ENCODE assay signal across 12 cellular contexts in genomic region chr19:15291089-15291488, GRCh38. TPM values are rescaled to one million over a fixed set of nuclear protein-coding genes. Genes with fewer than 3 reads are reported as not detected.
DNase-seq lines count a peak whose midpoint lies in the region; ATAC-seq and TF ChIP-seq lines count a peak whose summit lies in the region.
"Had no signal": no experiment of that assay in that cellular context is flagged by ENCODE, and none has a peak within 500 bp of the region (broad histone marks: within the 10 kb centered on the region; RNA-seq: fewer than 3 reads in every experiment).

No MANE protein-coding gene starts in this region.

- POLR2A ChIA-PET in activated CD4-positive, alpha-beta memory T cell treated with anti-CD3 and anti-CD28 coated beads for 36 hours (lab: Charles Lee) = interaction anchor here (1.0 to 4.7 kb wide), 3 partner anchors 8 to 43 kb away, joined by 3 to 36 read pairs (median 4); no protein-coding TSS in a partner anchor
- POLR2A ChIA-PET in activated CD4-positive, alpha-beta memory T cell treated with anti-CD3 and anti-CD28 coated beads, Interleukin-2, amount 10 ng/mL, durations not matched to agents 7 days and 5 days (lab: Charles Lee) = interaction anchor here (1.2 kb wide), 1 partner anchor 8 kb away, joined by 5 read pairs; no protein-coding TSS in a partner anchor

- no peak for TF ChIP-seq POLR2A in vagina (IDR thresholded peaks at IDR 0.05)

- H4K20me1 ChIP-seq in smooth muscle cell (ENCODE audit: low read depth) = peaks cover 100% of the 10 kb centered on the region

- H3K4me3 Mint-ChIP-seq in activated CD4-positive, alpha-beta memory T cell treated with anti-CD3 and anti-CD28 coated beads for 36 hours = no peak overlapping the region
- H3K4me3 Mint-ChIP-seq in activated CD4-positive, alpha-beta memory T cell treated with anti-CD3 and anti-CD28 coated beads, Interleukin-2, amount 10 ng/mL, durations not matched to agents 7 days and 5 days = no peak overlapping the region

- WGBS in smooth muscle cell (ENCODE audit: low lambda C conversion rate) = 79% methylated on average over 1 of the region's 1 CpG

- peaks cover 28% of the 10 kb centered on the region for H3F3A ChIP-seq in smooth muscle cell (ENCODE audit: low read depth)

- TF ChIP-seq CTCF in smooth muscle cell (IDR thresholded peaks at IDR 0.05; ENCODE audit: borderline replicate concordance, insufficient read depth, poor library complexity, severe bottlenecking) (no peak), vagina (IDR thresholded peaks at IDR 0.05) (no peak)

- H3K27ac Mint-ChIP-seq in activated CD4-positive, alpha-beta memory T cell treated with anti-CD3 and anti-CD28 coated beads for 36 hours = peak overlapping the region; percentile 64
- no peak overlapping the region for H3K27ac Mint-ChIP-seq in activated CD4-positive, alpha-beta memory T cell treated with anti-CD3 and anti-CD28 coated beads, Interleukin-2, amount 10 ng/mL, durations not matched to agents 7 days and 5 days

- H3K4me2 ChIP-seq in smooth muscle cell = peak overlapping the region; percentile 27

- H3K27ac ChIP-seq in smooth muscle cell (ENCODE audit: low read depth) (peak overlapping the region; percentile 79), vagina (no peak overlapping the region)
- H3K27ac ChIP-seq: esophagus muscularis mucosa, right lobe of liver, thyroid gland had no signal

- H3K9ac ChIP-seq in smooth muscle cell (ENCODE audit: low read depth) = peak overlapping the region; percentile 19

- DNase-seq in activated CD4-positive, alpha-beta memory T cell treated with anti-CD3 and anti-CD28 coated beads for 36 hours = no peak
- DNase-seq in activated CD4-positive, alpha-beta memory T cell treated with anti-CD3 and anti-CD28 coated beads, Interleukin-2, amount 10 ng/mL, durations not matched to agents 7 days and 5 days = no peak
- DNase-seq in M059J (ENCODE audit: low read depth) (peak; percentile 47), dermis blood vessel endothelial cell (peak; percentile 33), smooth muscle cell (lab: John Stamatoyannopoulos, UW; ENCODE audit: unreplicated experiment) (no peak), nucleus accumbens (lab: John Stamatoyannopoulos, UW) (no peak), vagina (ENCODE audit: extremely low spot score in 2 of 2) (no peak)
- DNase-seq: right lobe of liver, RPMI8226, thyroid gland had no signal

- H3K27me3 Mint-ChIP-seq in activated CD4-positive, alpha-beta memory T cell treated with anti-CD3 and anti-CD28 coated beads for 36 hours = no peaks in the 10 kb centered on the region
- H3K27me3 Mint-ChIP-seq in activated CD4-positive, alpha-beta memory T cell treated with anti-CD3 and anti-CD28 coated beads, Interleukin-2, amount 10 ng/mL, durations not matched to agents 7 days and 5 days = no peaks in the 10 kb centered on the region

- H3K27me3 ChIP-seq in smooth muscle cell (ENCODE audit: low read depth) (no peaks in the 10 kb centered on the region), vagina (no peaks in the 10 kb centered on the region)
- H3K27me3 ChIP-seq: esophagus muscularis mucosa, right lobe of liver, thyroid gland had no signal

- H3K4me3 ChIP-seq in smooth muscle cell (no peak overlapping the region), vagina (no peak overlapping the region)
- H3K4me3 ChIP-seq: esophagus muscularis mucosa, right lobe of liver, thyroid gland had no signal

- H3K79me2 ChIP-seq in smooth muscle cell (ENCODE audit: low read depth) = peaks cover 100% of the 10 kb centered on the region

- H3K36me3 ChIP-seq in smooth muscle cell (ENCODE audit: low read depth) = no peaks in the 10 kb centered on the region
- no peaks in the 10 kb centered on the region for H3K36me3 ChIP-seq in vagina
- H3K36me3 ChIP-seq: esophagus muscularis mucosa, right lobe of liver, thyroid gland had no signal

- intact Hi-C loops in activated CD4-positive, alpha-beta memory T cell treated with anti-CD3 and anti-CD28 coated beads for 36 hours (cut with micrococcal nuclease) = loop anchor here (1.0 kb wide), 1 partner anchor 8 kb away; no protein-coding TSS in a partner anchor
- intact Hi-C loops in vagina (cut with DNase I) = no loop called here

- H3K4me1 ChIP-seq in smooth muscle cell (ENCODE audit: low read depth) = peaks cover 18% of the 10 kb centered on the region
- H3K4me1 ChIP-seq in vagina = peaks cover 100% of the 10 kb centered on the region

- CTCF ChIA-PET in activated CD4-positive, alpha-beta memory T cell treated with anti-CD3 and anti-CD28 coated beads for 36 hours (lab: Charles Lee) = interaction anchor here (0.7 kb wide), 1 partner anchor 267 kb away, joined by 3 read pairs; no protein-coding TSS in a partner anchor
- CTCF ChIA-PET in activated CD4-positive, alpha-beta memory T cell treated with anti-CD3 and anti-CD28 coated beads, Interleukin-2, amount 10 ng/mL, durations not matched to agents 7 days and 5 days (lab: Charles Lee) = no interaction called here

- ATAC-seq in GM18519 (IDR thresholded peaks at IDR 0.05; ENCODE audit: low FRiP score, unreplicated experiment) = no peak
- ATAC-seq: right lobe of liver had no signal

- H3K4me1 Mint-ChIP-seq in activated CD4-positive, alpha-beta memory T cell treated with anti-CD3 and anti-CD28 coated beads for 36 hours (ENCODE audit: low read depth) = peaks cover 94% of the 10 kb centered on the region
- H3K4me1 Mint-ChIP-seq in activated CD4-positive, alpha-beta memory T cell treated with anti-CD3 and anti-CD28 coated beads, Interleukin-2, amount 10 ng/mL, durations not matched to agents 7 days and 5 days = peaks cover 90% of the 10 kb centered on the region

- no peaks in the 10 kb centered on the region for H3K9me3 Mint-ChIP-seq in activated CD4-positive, alpha-beta memory T cell treated with anti-CD3 and anti-CD28 coated beads for 36 hours
- no peaks in the 10 kb centered on the region for H3K9me3 Mint-ChIP-seq in activated CD4-positive, alpha-beta memory T cell treated with anti-CD3 and anti-CD28 coated beads, Interleukin-2, amount 10 ng/mL, durations not matched to agents 7 days and 5 days

- H2AFZ ChIP-seq in smooth muscle cell (ENCODE audit: low read depth) = no peak overlapping the region

- H3K9me3 ChIP-seq in smooth muscle cell (replicated peaks; ENCODE audit: low read depth) (no peaks in the 10 kb centered on the region), vagina (no peaks in the 10 kb centered on the region)
- H3K9me3 ChIP-seq: esophagus muscularis mucosa, right lobe of liver, thyroid gland had no signal

- H3K36me3 Mint-ChIP-seq in activated CD4-positive, alpha-beta memory T cell treated with anti-CD3 and anti-CD28 coated beads for 36 hours = no peaks in the 10 kb centered on the region
- peaks cover 15% of the 10 kb centered on the region for H3K36me3 Mint-ChIP-seq in activated CD4-positive, alpha-beta memory T cell treated with anti-CD3 and anti-CD28 coated beads, Interleukin-2, amount 10 ng/mL, durations not matched to agents 7 days and 5 days (ENCODE audit: low read depth)

RNA-seq across cellular contexts. Expression of gene BRD4, which starts 41.2 kb away (rescaled TPM):
- 100 to 1,000 TPM in 1 of 2 experiments, 10 to 100 TPM in 1; 94.5 to 103 TPM for total RNA-seq in activated CD4-positive, alpha-beta memory T cell treated with anti-CD3 and anti-CD28 coated beads for 36 hours
- 100 to 1,000 TPM; 103 to 110 TPM for total RNA-seq in activated CD4-positive, alpha-beta memory T cell treated with anti-CD3 and anti-CD28 coated beads, Interleukin-2, amount 10 ng/mL, durations not matched to agents 7 days and 5 days
- 17.8 and 19.9 TPM in 2 replicates for total RNA-seq in M059J (2014; rRNA removed; shearing (Covaris generic))
- total RNA-seq in dermis blood vessel endothelial cell (10.9 and 21.3 TPM in 2 replicates), smooth muscle cell (16.1 and 24.1 TPM in 2 replicates), vagina (53.0 TPM)
- polyA plus RNA-seq in smooth muscle cell = 102 and 105 TPM in 2 replicates

RNA-seq across cellular contexts. Expression of gene EPHX3, which starts 58.8 kb away (rescaled TPM):
- total RNA-seq in activated CD4-positive, alpha-beta memory T cell treated with anti-CD3 and anti-CD28 coated beads for 36 hours = not detected
- under 1 TPM in 1 of 2 experiments, not detected in 1; 0.20 TPM for total RNA-seq in activated CD4-positive, alpha-beta memory T cell treated with anti-CD3 and anti-CD28 coated beads, Interleukin-2, amount 10 ng/mL, durations not matched to agents 7 days and 5 days
- total RNA-seq in M059J (2014; rRNA removed; shearing (Covaris generic)) = not detected in 2 replicates
- under 0.01 and 0.09 TPM in 2 replicates for total RNA-seq in dermis blood vessel endothelial cell
- total RNA-seq in smooth muscle cell = 3.6 and 4.0 TPM in 2 replicates
- polyA plus RNA-seq in smooth muscle cell = 3.1 and 10.3 TPM in 2 replicates
- total RNA-seq in vagina = 14.0 TPM

Comparison
In these comparisons a context has a peak if more than half of its experiments do, and no peak if none do; other contexts are left out.
1. DNase-seq: peak in M059J (single experiment) and dermis blood vessel endothelial cell (single experiment); none in activated CD4-positive, alpha-beta memory T cell treated with anti-CD3 and anti-CD28 coated beads for 36 hours (single experiment), activated CD4-positive, alpha-beta memory T cell treated with anti-CD3 and anti-CD28 coated beads, Interleukin-2, amount 10 ng/mL, durations not matched to agents 7 days and 5 days (single experiment), smooth muscle cell (single experiment), nucleus accumbens (0 of 56) and vagina (0 of 2).